Comparison of ENCODE assay signal across 10 cellular contexts in genomic region chr2:230457073-230457768, GRCh38. TPM values are rescaled to one million over a fixed set of nuclear protein-coding genes. Genes with fewer than 3 reads are reported as not detected.
DNase-seq lines count a peak whose midpoint lies in the region; ATAC-seq, FAIRE-seq and TF ChIP-seq lines count a peak whose summit lies in the region.
"Had no signal": no experiment of that assay in that cellular context is flagged by ENCODE, and none has a peak within 500 bp of the region (broad histone marks: within the 10 kb centered on the region; RNA-seq: fewer than 3 reads in every experiment).

No MANE protein-coding gene starts in this region.

- peaks cover 6% of the 10 kb centered on the region for H3K36me3 ChIP-seq in bronchial epithelial cell (ENCODE audit: control insufficient read depth, insufficient read depth, low read length)

- DNase-seq in NOMO-1 treated with dmso at 0.1 percent for 144 hours (lab: John Stamatoyannopoulos, UW; ENCODE audit: unreplicated experiment) (peak; percentile 95), bronchial epithelial cell (ENCODE audit: low read depth) (no peak), pons (ENCODE audit: low spot score) (peak; percentile 77), COLO668 (lab: John Stamatoyannopoulos, UW; ENCODE audit: unreplicated experiment) (no peak), DMS53 treated with DMSO at 0.1 percent for 48 hours (lab: John Stamatoyannopoulos, UW; ENCODE audit: unreplicated experiment) (no peak), HTR-8/SVneo (ENCODE audit: insufficient read length, low spot score) (no peak)
- DNase-seq: activated CD4-positive, CD25-positive, alpha-beta regulatory T cell treated with anti-CD3 and anti-CD28 coated beads, Interleukin-2, amount 50 U/mL, for 72 hours; NCI-H748 treated with DMSO at 0.1 percent for 48 hours had no signal

- H3K4me3 ChIP-seq in bronchial epithelial cell (ENCODE audit: low read depth, low read length), result no peak overlapping the region

- ATAC-seq in GM18505 (IDR thresholded peaks at IDR 0.05; ENCODE audit: unreplicated experiment) (no peak), HG02623 (IDR thresholded peaks at IDR 0.05; ENCODE audit: unreplicated experiment) (no peak)

- no peaks in the 10 kb centered on the region for H3K27me3 ChIP-seq in bronchial epithelial cell (ENCODE audit: control insufficient read depth, insufficient read depth, low read length)

- peak; percentile 32 for FAIRE-seq in bronchial epithelial cell (lab: Jason Lieb, UNC)
- FAIRE-seq in HTR-8/SVneo (lab: Jason Lieb, UNC), result no peak

- TF ChIP-seq POLR2A in GM18505 (IDR thresholded peaks at IDR 0.05; ENCODE audit: borderline replicate concordance, extremely low read depth, insufficient read depth, insufficient read length), result peak; percentile 50

- no peak for TF ChIP-seq CTCF in bronchial epithelial cell (IDR thresholded peaks at IDR 0.05; ENCODE audit: insufficient read depth, low read length, severe bottlenecking)

RNA-seq across cellular contexts. Expression of gene SP100, which starts 41.2 kb away (rescaled TPM):
- 16.4 and 26.6 TPM in 2 replicates for total RNA-seq in bronchial epithelial cell

Comparison
In these comparisons a context has a peak if more than half of its experiments do, and no peak if none do; other contexts are left out.
1. DNase-seq: peak in NOMO-1 treated with dmso at 0.1 percent for 144 hours (single experiment) and pons (single experiment); none in bronchial epithelial cell (single experiment), COLO668 (single experiment), DMS53 treated with DMSO at 0.1 percent for 48 hours (single experiment) and HTR-8/SVneo (single experiment).